Comparison of ENCODE assay signal across 1 cellular context in the genomic region with DNA sequence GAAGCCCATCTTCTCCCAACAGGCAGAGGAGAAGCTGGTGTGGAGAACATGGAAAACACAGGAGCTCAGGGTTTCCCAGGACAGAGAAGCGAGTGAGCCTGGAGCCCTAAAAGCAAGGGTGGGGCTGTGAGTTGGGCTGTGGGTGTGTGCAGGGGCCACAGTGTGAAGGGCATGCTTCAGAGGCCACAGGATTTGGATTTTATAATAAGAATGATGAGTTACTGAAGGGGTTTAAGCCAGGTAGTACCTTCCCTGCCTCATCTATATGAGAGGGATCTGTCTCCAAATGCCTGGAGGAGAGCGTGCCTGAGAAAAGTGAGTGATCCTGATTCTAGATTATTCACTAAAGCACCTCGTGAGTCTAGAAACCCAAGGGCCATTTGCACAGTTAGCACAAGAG.
A peak's percentile ranks its signal among the peaks of the same experiment; 100 is the strongest.
TF ChIP-seq lines count a peak whose summit lies in the region.

No MANE protein-coding gene starts in this region.

TF ChIP-seq in K562, 482 proteins besides CTCF, POLR2A, EP300 and RAD21 (continued from another document):
- TF ChIP-seq ZNF586 (CRISPR knock-in tag; conservative IDR thresholded peaks at IDR 0.05) (no peak), USF2 (CRISPR knock-in tag; IDR thresholded peaks at IDR 0.05) (no peak; the same call in 1 of the 2 replicates), ATF4 (CRISPR knock-in tag; IDR thresholded peaks at IDR 0.05) (no peak), ZNF12 (CRISPR knock-in tag; IDR thresholded peaks at IDR 0.05) (no peak), FOS (IDR thresholded peaks at IDR 0.05; ENCODE audit: extremely low read depth, insufficient read length) (no peak), ZNF184 (CRISPR knock-in tag; IDR thresholded peaks at IDR 0.05) (peak; percentile 13; the same call in 1 of the 2 replicates), CHD4 (IDR thresholded peaks at IDR 0.05; ENCODE audit: insufficient read depth, insufficient replicate concordance, low read depth, low read length, poor library complexity, severe bottlenecking) (no peak), NCOR1 (IDR thresholded peaks at IDR 0.05) (no peak), ATF3 (IDR thresholded peaks at IDR 0.05) (no peak), ATF3 (CRISPR knock-in tag; conservative IDR thresholded peaks at IDR 0.05) (no peak), CUX1 (CRISPR knock-in tag; IDR thresholded peaks at IDR 0.05) (no peak), ADNP (tag; IDR thresholded peaks at IDR 0.05) (no peak), MCM3 (IDR thresholded peaks at IDR 0.05) (peak; percentile 49; the same call in 1 of the 2 replicates), BRCA1 (IDR thresholded peaks at IDR 0.05) (no peak), BRCA1 (CRISPR knock-in tag; IDR thresholded peaks at IDR 0.05) (0 out of 2 replicates have a peak, but pooled peaks have one; percentile 41), ZNF23 (CRISPR knock-in tag; IDR thresholded peaks at IDR 0.05) (no peak), WHSC1 (IDR thresholded peaks at IDR 0.05; ENCODE audit: low read length) (no peak), JUNB (CRISPR knock-in tag; conservative IDR thresholded peaks at IDR 0.05) (no peak), KDM1A (IDR thresholded peaks at IDR 0.05) (no peak), ASH1L (IDR thresholded peaks at IDR 0.05; ENCODE audit: borderline replicate concordance, low read depth, partially characterized antibody) (no peak), ZNF695 (CRISPR knock-in tag; IDR thresholded peaks at IDR 0.05) (no peak), ZC3H4 (CRISPR knock-in tag; IDR thresholded peaks at IDR 0.05; ENCODE audit: borderline replicate concordance) (peak; percentile 77; the same call in 1 of the 2 replicates)
- TF ChIP-seq, protein P1, sequence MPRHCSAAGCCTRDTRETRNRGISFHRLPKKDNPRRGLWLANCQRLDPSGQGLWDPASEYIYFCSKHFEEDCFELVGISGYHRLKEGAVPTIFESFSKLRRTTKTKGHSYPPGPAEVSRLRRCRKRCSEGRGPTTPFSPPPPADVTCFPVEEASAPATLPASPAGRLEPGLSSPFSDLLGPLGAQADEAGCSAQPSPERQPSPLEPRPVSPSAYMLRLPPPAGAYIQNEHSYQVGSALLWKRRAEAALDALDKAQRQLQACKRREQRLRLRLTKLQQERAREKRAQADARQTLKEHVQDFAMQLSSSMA (CRISPR knock-in tag; IDR thresholded peaks at IDR 0.05), result no peak
- TF ChIP-seq, protein P2, sequence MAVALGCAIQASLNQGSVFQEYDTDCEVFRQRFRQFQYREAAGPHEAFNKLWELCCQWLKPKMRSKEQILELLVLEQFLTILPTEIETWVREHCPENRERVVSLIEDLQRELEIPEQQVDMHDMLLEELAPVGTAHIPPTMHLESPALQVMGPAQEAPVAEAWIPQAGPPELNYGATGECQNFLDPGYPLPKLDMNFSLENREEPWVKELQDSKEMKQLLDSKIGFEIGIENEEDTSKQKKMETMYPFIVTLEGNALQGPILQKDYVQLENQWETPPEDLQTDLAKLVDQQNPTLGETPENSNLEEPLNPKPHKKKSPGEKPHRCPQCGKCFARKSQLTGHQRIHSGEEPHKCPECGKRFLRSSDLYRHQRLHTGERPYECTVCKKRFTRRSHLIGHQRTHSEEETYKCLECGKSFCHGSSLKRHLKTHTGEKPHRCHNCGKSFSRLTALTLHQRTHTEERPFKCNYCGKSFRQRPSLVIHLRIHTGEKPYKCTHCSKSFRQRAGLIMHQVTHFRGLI (CRISPR knock-in tag; IDR thresholded peaks at IDR 0.05), result no peak
